ENCODE assay signal across 28 cellular contexts in genomic region chr12:8089718-8090117, GRCh38. TPM values are rescaled to one million over a fixed set of nuclear protein-coding genes. Genes with fewer than 3 reads are reported as not detected.
DNase-seq lines count a peak whose midpoint lies in the region; ATAC-seq lines count a peak whose summit lies in the region.
"Had no signal": no experiment of that assay in that cellular context is flagged by ENCODE, and none has a peak within 500 bp of the region (broad histone marks: within the 10 kb centered on the region; RNA-seq: fewer than 3 reads in every experiment).

No MANE protein-coding gene starts in this region.

- H3K36me3 ChIP-seq in CD8-positive, alpha-beta memory T cell (ENCODE audit: insufficient read depth, low read length) = peaks cover 39% of the 10 kb centered on the region
- H3K36me3 ChIP-seq: breast epithelium had no signal

- H3K27me3 Mint-ChIP-seq in activated CD8-positive, alpha-beta memory T cell treated with anti-CD3 and anti-CD28 coated beads, Interleukin-2, amount 10 ng/mL, durations not matched to agents 7 days and 5 days = no peaks in the 10 kb centered on the region
- H3K27me3 Mint-ChIP-seq in CD8-positive, alpha-beta memory T cell = no peaks in the 10 kb centered on the region
- no peaks in the 10 kb centered on the region for H3K27me3 Mint-ChIP-seq in central memory CD8-positive, alpha-beta T cell
- H3K27me3 Mint-ChIP-seq: activated CD4-positive, alpha-beta T cell treated with anti-CD3 and anti-CD28 coated beads for 36 hours; type B pancreatic cell had no signal

- no peaks in the 10 kb centered on the region for H3K9me3 Mint-ChIP-seq in activated CD8-positive, alpha-beta memory T cell treated with anti-CD3 and anti-CD28 coated beads, Interleukin-2, amount 10 ng/mL, durations not matched to agents 7 days and 5 days (ENCODE audit: low read depth)
- H3K9me3 Mint-ChIP-seq in CD8-positive, alpha-beta memory T cell = no peaks in the 10 kb centered on the region
- no peaks in the 10 kb centered on the region for H3K9me3 Mint-ChIP-seq in central memory CD8-positive, alpha-beta T cell
- no peaks in the 10 kb centered on the region for H3K9me3 Mint-ChIP-seq in stimulated activated effector memory CD8-positive, alpha-beta T cell treated with anti-CD3 and anti-CD28 coated beads, Interleukin-12 subunit alpha, Interleukin-12 subunit beta, amount 100 ng/mL, for 72 hours
- H3K9me3 Mint-ChIP-seq: activated T-cell treated with anti-CD3 and anti-CD28 coated beads, Interleukin-2, amount 50 U/mL, for 4 hours; natural killer cell; type B pancreatic cell had no signal

- no peak for ATAC-seq in activated CD8-positive, alpha-beta memory T cell treated with anti-CD3 and anti-CD28 coated beads, Interleukin-2, amount 10 ng/mL, durations not matched to agents 7 days and 5 days
- ATAC-seq in central memory CD8-positive, alpha-beta T cell (replicated peaks; ENCODE audit: extremely low read depth, poor library complexity, severe bottlenecking) = no peak
- no peak for ATAC-seq in stimulated activated effector memory CD8-positive, alpha-beta T cell treated with anti-CD3 and anti-CD28 coated beads, Interleukin-12 subunit alpha, Interleukin-12 subunit beta, amount 100 ng/mL, for 72 hours
- ATAC-seq in GM19467 (IDR thresholded peaks at IDR 0.05; ENCODE audit: unreplicated experiment) (no peak), GM19452 (IDR thresholded peaks at IDR 0.05; ENCODE audit: unreplicated experiment) (no peak)
- ATAC-seq: activated CD4-positive, alpha-beta T cell treated with anti-CD3 and anti-CD28 coated beads for 36 hours; activated T-cell treated with anti-CD3 and anti-CD28 coated beads, Interleukin-2, amount 50 U/mL, for 4 hours; gastroesophageal sphincter; natural killer cell had no signal

- POLR2A ChIA-PET in CD8-positive, alpha-beta memory T cell (lab: Charles Lee) = no interaction called here

- no peak overlapping the region for H3K4me3 ChIP-seq in CD8-positive, alpha-beta memory T cell (ENCODE audit: low read length)
- H3K4me3 ChIP-seq: breast epithelium, gastroesophageal sphincter, GM12878 had no signal

- peaks cover 63% of the 10 kb centered on the region for H3K36me3 Mint-ChIP-seq in activated CD8-positive, alpha-beta memory T cell treated with anti-CD3 and anti-CD28 coated beads, Interleukin-2, amount 10 ng/mL, durations not matched to agents 7 days and 5 days
- H3K36me3 Mint-ChIP-seq in CD8-positive, alpha-beta memory T cell = peaks cover 8 to 63% (median 24%) of the 10 kb centered on the region in 3 donors
- H3K36me3 Mint-ChIP-seq in central memory CD8-positive, alpha-beta T cell (ENCODE audit: insufficient read depth) = peaks cover 46% of the 10 kb centered on the region
- peaks cover 89% of the 10 kb centered on the region for H3K36me3 Mint-ChIP-seq in stimulated activated effector memory CD8-positive, alpha-beta T cell treated with anti-CD3 and anti-CD28 coated beads, Interleukin-12 subunit alpha, Interleukin-12 subunit beta, amount 100 ng/mL, for 72 hours

- H3K27me3 ChIP-seq in CD8-positive, alpha-beta memory T cell (ENCODE audit: insufficient read depth, low read length, poor library complexity, severe bottlenecking) = no peaks in the 10 kb centered on the region
- H3K27me3 ChIP-seq: breast epithelium, gastroesophageal sphincter had no signal

- peak overlapping the region; percentile 54 for H3K27ac Mint-ChIP-seq in activated CD8-positive, alpha-beta memory T cell treated with anti-CD3 and anti-CD28 coated beads, Interleukin-2, amount 10 ng/mL, durations not matched to agents 7 days and 5 days
- H3K27ac Mint-ChIP-seq in CD8-positive, alpha-beta memory T cell = peak overlapping the region; percentile 29 to 94 (median 72)
- peak overlapping the region; percentile 95 for H3K27ac Mint-ChIP-seq in central memory CD8-positive, alpha-beta T cell (ENCODE audit: low read depth)
- peak overlapping the region; percentile 92 for H3K27ac Mint-ChIP-seq in stimulated activated effector memory CD8-positive, alpha-beta T cell treated with anti-CD3 and anti-CD28 coated beads, Interleukin-12 subunit alpha, Interleukin-12 subunit beta, amount 100 ng/mL, for 72 hours
- H3K27ac Mint-ChIP-seq: type B pancreatic cell had no signal

- CTCF ChIA-PET in activated CD8-positive, alpha-beta memory T cell treated with anti-CD3 and anti-CD28 coated beads, Interleukin-2, amount 10 ng/mL, durations not matched to agents 7 days and 5 days (lab: Charles Lee) = interaction anchor here (1.6 kb wide), 1 partner anchor 90 kb away, joined by 3 read pairs; no protein-coding TSS in a partner anchor
- CTCF ChIA-PET in CD8-positive, alpha-beta memory T cell (lab: Charles Lee) = no interaction called here

- H3K4me1 Mint-ChIP-seq in activated CD8-positive, alpha-beta memory T cell treated with anti-CD3 and anti-CD28 coated beads, Interleukin-2, amount 10 ng/mL, durations not matched to agents 7 days and 5 days = peaks cover 37% of the 10 kb centered on the region
- peaks cover 37 to 52% (median 48%) of the 10 kb centered on the region in 3 donors for H3K4me1 Mint-ChIP-seq in CD8-positive, alpha-beta memory T cell
- H3K4me1 Mint-ChIP-seq in central memory CD8-positive, alpha-beta T cell = peaks cover 28% of the 10 kb centered on the region
- peaks cover 25% of the 10 kb centered on the region for H3K4me1 Mint-ChIP-seq in stimulated activated effector memory CD8-positive, alpha-beta T cell treated with anti-CD3 and anti-CD28 coated beads, Interleukin-12 subunit alpha, Interleukin-12 subunit beta, amount 100 ng/mL, for 72 hours

- H3K4me1 ChIP-seq in CD8-positive, alpha-beta memory T cell (ENCODE audit: insufficient read depth, low read length) = peaks cover 42% of the 10 kb centered on the region
- H3K4me1 ChIP-seq: breast epithelium had no signal

- no peak overlapping the region for H3K4me3 Mint-ChIP-seq in activated CD8-positive, alpha-beta memory T cell treated with anti-CD3 and anti-CD28 coated beads, Interleukin-2, amount 10 ng/mL, durations not matched to agents 7 days and 5 days
- no peak overlapping the region for H3K4me3 Mint-ChIP-seq in CD8-positive, alpha-beta memory T cell
- no peak overlapping the region for H3K4me3 Mint-ChIP-seq in central memory CD8-positive, alpha-beta T cell
- H3K4me3 Mint-ChIP-seq in stimulated activated effector memory CD8-positive, alpha-beta T cell treated with anti-CD3 and anti-CD28 coated beads, Interleukin-12 subunit alpha, Interleukin-12 subunit beta, amount 100 ng/mL, for 72 hours = no peak overlapping the region
- H3K4me3 Mint-ChIP-seq: activated CD4-positive, alpha-beta T cell treated with anti-CD3 and anti-CD28 coated beads for 36 hours; activated T-cell treated with anti-CD3 and anti-CD28 coated beads, Interleukin-2, amount 50 U/mL, for 4 hours; type B pancreatic cell had no signal

- no peak for DNase-seq in activated CD8-positive, alpha-beta memory T cell treated with anti-CD3 and anti-CD28 coated beads, Interleukin-2, amount 10 ng/mL, durations not matched to agents 7 days and 5 days
- DNase-seq in activated CD8-positive, alpha-beta memory T cell treated with anti-CD3 and anti-CD28 coated beads, Interleukin-2, amount 50 U/mL, for 48 hours = no peak
- no peak for DNase-seq in CD8-positive, alpha-beta memory T cell
- DNase-seq in central memory CD8-positive, alpha-beta T cell (ENCODE audit: low spot score in 2 of 2) = no peak
- DNase-seq in stimulated activated effector memory CD8-positive, alpha-beta T cell treated with anti-CD3 and anti-CD28 coated beads, Interleukin-12 subunit alpha, Interleukin-12 subunit beta, amount 100 ng/mL, for 72 hours (ENCODE audit: low spot score in 2 of 2) = no peak
- DNase-seq in NK-92 (lab: John Stamatoyannopoulos, UW; ENCODE audit: unreplicated experiment) = no peak
- DNase-seq: activated CD4-positive, alpha-beta T cell treated with anti-CD3 and anti-CD28 coated beads for 36 hours; activated naive CD4-positive, alpha-beta T cell treated with anti-CD3 and anti-CD28 coated beads, Interleukin-2, amount 50 U/mL, for 16 hours; activated T-cell treated with anti-CD3 and anti-CD28 coated beads, Interleukin-2, amount 50 U/mL, for 4 hours; HCEC 1CT; kidney glomerular epithelial cell; midbrain; natural killer cell; NCI-H1048; NCI-H1694 treated with DMSO at 0.1 percent for 48 hours; NCI-H446; NCI-H82; SIG-M5; stimulated activated CD4-positive, alpha-beta T cell treated with anti-CD3 and anti-CD28 coated beads, Interleukin-4, amount 100 ng/mL, for 24 hours; T-helper 9 cell had no signal

- no peak overlapping the region for H3K27ac ChIP-seq in CD8-positive, alpha-beta memory T cell (ENCODE audit: low read depth, low read length)
- H3K27ac ChIP-seq: breast epithelium, gastroesophageal sphincter, VCaP had no signal

- H3K9me3 ChIP-seq in CD8-positive, alpha-beta memory T cell (ENCODE audit: low read length) = no peaks in the 10 kb centered on the region
- H3K9me3 ChIP-seq: breast epithelium, gastroesophageal sphincter had no signal

RNA-seq across cellular contexts. Expression of gene NECAP1, which starts 7.6 kb away (rescaled TPM):
- total RNA-seq in activated CD8-positive, alpha-beta memory T cell treated with anti-CD3 and anti-CD28 coated beads, Interleukin-2, amount 10 ng/mL, durations not matched to agents 7 days and 5 days = 10 to 100 TPM; 32.4 to 40.5 TPM
- total RNA-seq in CD8-positive, alpha-beta memory T cell = 10 to 100 TPM; 27.1 to 34.0 TPM
- polyA plus RNA-seq in CD8-positive, alpha-beta memory T cell = 21.2 TPM

RNA-seq across cellular contexts. Expression of gene C3AR1, which starts 23.6 kb away (rescaled TPM):
- 10 to 100 TPM in 1 of 2 experiments, 1 to 10 TPM in 1; 9.3 to 10.7 TPM for total RNA-seq in activated CD8-positive, alpha-beta memory T cell treated with anti-CD3 and anti-CD28 coated beads, Interleukin-2, amount 10 ng/mL, durations not matched to agents 7 days and 5 days
- 1 to 10 TPM; 1.2 to 2.0 TPM for total RNA-seq in CD8-positive, alpha-beta memory T cell
- polyA plus RNA-seq in CD8-positive, alpha-beta memory T cell = 15.5 TPM

RNA-seq across cellular contexts. Expression of gene CLEC4A, which starts 33.7 kb away (rescaled TPM):
- total RNA-seq in activated CD8-positive, alpha-beta memory T cell treated with anti-CD3 and anti-CD28 coated beads, Interleukin-2, amount 10 ng/mL, durations not matched to agents 7 days and 5 days = under 1 TPM; 0.19 to 0.79 TPM
- total RNA-seq in CD8-positive, alpha-beta memory T cell = 1 to 10 TPM in 1 of 2 experiments, under 1 TPM in 1; 0.42 to 1.1 TPM
- 0.66 TPM for polyA plus RNA-seq in CD8-positive, alpha-beta memory T cell
- total RNA-seq: activated CD4-positive, alpha-beta T cell treated with anti-CD3 and anti-CD28 coated beads for 36 hours; LHCN-M2 had no signal

RNA-seq across cellular contexts. Expression of gene FOXJ2, which starts 57.2 kb away (rescaled TPM):
- 10 to 100 TPM; 17.9 to 18.1 TPM for total RNA-seq in activated CD8-positive, alpha-beta memory T cell treated with anti-CD3 and anti-CD28 coated beads, Interleukin-2, amount 10 ng/mL, durations not matched to agents 7 days and 5 days
- 10 to 100 TPM; 22.3 to 22.5 TPM for total RNA-seq in CD8-positive, alpha-beta memory T cell
- polyA plus RNA-seq in CD8-positive, alpha-beta memory T cell = 18.3 TPM
